In the genomic region with DNA sequence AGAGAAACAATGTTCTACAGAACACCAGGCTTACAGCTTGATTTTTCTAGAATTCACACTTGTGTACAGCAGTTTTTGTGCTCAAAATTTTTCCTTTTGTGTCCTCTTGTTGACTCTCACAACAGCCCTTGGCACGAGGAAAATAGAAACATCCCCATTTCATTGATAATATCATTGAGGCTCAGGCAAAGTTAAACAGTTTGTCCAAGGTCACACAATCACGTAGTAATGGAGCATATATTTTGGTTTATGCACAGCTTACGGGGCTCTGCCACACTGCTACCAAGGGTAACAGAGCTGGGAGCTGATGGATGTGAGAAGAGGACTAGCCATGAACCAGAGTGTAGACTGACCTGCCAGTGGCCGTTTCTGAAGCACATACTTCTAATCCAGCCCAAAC, we compare ENCODE assay signal across 28 cellular contexts.
"Had no signal": no experiment of that assay in that cellular context is flagged by ENCODE, and none has a peak within 500 bp of the region (broad histone marks: within the 10 kb centered on the region; RNA-seq: fewer than 3 reads in every experiment).

No MANE protein-coding gene starts in this region.

- DNase-seq: activated B cell treated with CpG ODN at 0.5 μM for 24 hours; activated CD4-positive, alpha-beta T cell treated with anti-CD3 and anti-CD28 coated beads for 48 hours; activated CD4-positive, alpha-beta T cell treated with anti-CD3 and anti-CD28 coated beads, Interleukin-2, amount 50 U/mL, for 1 hour; activated CD4-positive, alpha-beta T cell treated with anti-CD3 and anti-CD28 coated beads, Interleukin-2, amount 50 U/mL, for 48 hours; activated CD8-positive, alpha-beta memory T cell treated with anti-CD3 and anti-CD28 coated beads, Interleukin-2, amount 10 ng/mL, durations not matched to agents 7 days and 5 days; activated CD8-positive, alpha-beta memory T cell treated with anti-CD3 and anti-CD28 coated beads, Interleukin-2, amount 50 U/mL, for 4 hours; activated CD8-positive, alpha-beta T cell treated with anti-CD3 and anti-CD28 coated beads for 36 hours; activated effector memory CD4-positive, alpha-beta T cell treated with anti-CD3 and anti-CD28 coated beads, Interleukin-2, amount 50 U/mL, for 16 hours; activated naive CD4-positive, alpha-beta T cell treated with anti-CD3 and anti-CD28 coated beads for 36 hours; activated naive CD8-positive, alpha-beta T cell treated with anti-CD3 and anti-CD28 coated beads for 36 hours; activated naive CD8-positive, alpha-beta T cell treated with anti-CD3 and anti-CD28 coated beads, Interleukin-2, amount 50 U/mL, for 24 hours; activated T-cell treated with anti-CD3 and anti-CD28 coated beads, Interleukin-2, amount 50 U/mL, for 1 hour; activated T-cell treated with anti-CD3 and anti-CD28 coated beads, Interleukin-2, amount 50 U/mL, for 48 hours; adrenal gland; amygdala; aorta; body of pancreas; caudate nucleus; cortex of kidney; dermis blood vessel endothelial cell; effector CD4-positive, alpha-beta T cell; effector memory CD8-positive, alpha-beta T cell; esophagus squamous epithelium; head of caudate nucleus; T-helper 2 cell had no signal

- H3K36me3 ChIP-seq: adrenal gland, esophagus squamous epithelium had no signal

- ATAC-seq: activated CD4-positive, CD25-positive, alpha-beta regulatory T cell treated with anti-CD3 and anti-CD28 coated beads, Interleukin-2, amount 50 U/mL, for 24 hours; activated CD8-positive, alpha-beta memory T cell treated with anti-CD3 and anti-CD28 coated beads, Interleukin-2, amount 10 ng/mL, durations not matched to agents 7 days and 5 days; activated CD8-positive, alpha-beta T cell treated with anti-CD3 and anti-CD28 coated beads for 36 hours; activated naive CD8-positive, alpha-beta T cell treated with anti-CD3 and anti-CD28 coated beads, Interleukin-2, amount 50 U/mL, for 24 hours; body of pancreas; effector memory CD8-positive, alpha-beta T cell had no signal

- H3K27me3 ChIP-seq: adrenal gland, body of pancreas, esophagus squamous epithelium had no signal

- FAIRE-seq: colon, frontal cortex had no signal

- H3K9me3 ChIP-seq: adrenal gland, body of pancreas, esophagus squamous epithelium had no signal

- H3K4me1 ChIP-seq: adrenal gland, body of pancreas had no signal

- H3K27ac ChIP-seq: adrenal gland, body of pancreas, esophagus squamous epithelium had no signal

- H3K4me3 ChIP-seq: adrenal gland, body of pancreas, esophagus squamous epithelium had no signal
